ENCODE assay signal across 24 cellular contexts in genomic region chr7:132451161-132451560, GRCh38.
A peak's percentile ranks its signal among the peaks of the same experiment; 100 is the strongest.
DNase-seq lines count a peak whose midpoint lies in the region; ATAC-seq and TF ChIP-seq lines count a peak whose summit lies in the region.
"Had no signal": no experiment of that assay in that cellular context is flagged by ENCODE, and none has a peak within 500 bp of the region (broad histone marks: within the 10 kb centered on the region; RNA-seq: fewer than 3 reads in every experiment).

No MANE protein-coding gene starts in this region.

- no peak overlapping the region for H4K8ac ChIP-seq in neuronal stem cell (ENCODE audit: low read depth, low read length)

- no CpG with 5 or more reads among the region's 6 CpGs for WGBS in neuronal stem cell (ENCODE audit: extremely low coverage in 2 of 2, insufficient read length in 2 of 2, insufficient replicate concordance in 1 of 2), 2 donors
- 83 to 85% methylated on average over 6 of the region's 6 CpGs for WGBS in lower leg skin, 2 donors

- H3K36me3 ChIP-seq in KOPT-K1 (ENCODE audit: insufficient read depth, low read length): no peaks in the 10 kb centered on the region
- no peaks in the 10 kb centered on the region for H3K36me3 ChIP-seq in neuronal stem cell (replicated peaks in 1 of 2; ENCODE audit: control insufficient read depth in 2 of 2, insufficient read depth in 2 of 2, low read length in 2 of 2)
- H3K36me3 ChIP-seq: left lung, neural progenitor cell, tibial nerve had no signal

- POLR2A ChIA-PET in CD4-positive, alpha-beta T cell (lab: Charles Lee): interaction anchor here (1.0 to 1.2 kb wide), 2 partner anchors 13 to 17 kb away, joined by 3 read pairs; no protein-coding TSS in a partner anchor

- peak overlapping the region; percentile 30 for H2BK15ac ChIP-seq in neuronal stem cell (ENCODE audit: low read length)

- intact Hi-C loops in CD4-positive, alpha-beta T cell (cut with DNase I, micrococcal nuclease): no loop called here
- intact Hi-C loops in lower leg skin (cut with DNase I; ENCODE audit: low total_unique reads): no loop called here

- no peak overlapping the region for H3K14ac ChIP-seq in neuronal stem cell (ENCODE audit: low read length)

- no peak overlapping the region for H3K4me3 Mint-ChIP-seq in CD4-positive, alpha-beta T cell
- H3K4me3 Mint-ChIP-seq: activated CD4-positive, alpha-beta T cell treated with anti-CD3 and anti-CD28 coated beads for 36 hours; neural progenitor cell had no signal

- no peak overlapping the region for H3K4ac ChIP-seq in neuronal stem cell (ENCODE audit: low read length)

- no peak overlapping the region for H3K27ac Mint-ChIP-seq in CD4-positive, alpha-beta T cell
- H3K27ac Mint-ChIP-seq: activated CD4-positive, alpha-beta T cell treated with anti-CD3 and anti-CD28 coated beads for 36 hours; neural progenitor cell had no signal

- no peak overlapping the region for H4K91ac ChIP-seq in neuronal stem cell (ENCODE audit: low read depth, low read length, poor library complexity)

- H3K23ac ChIP-seq in neuronal stem cell (ENCODE audit: low read depth, low read length, poor library complexity): no peak overlapping the region

- no peak overlapping the region for H2BK12ac ChIP-seq in neuronal stem cell (ENCODE audit: low read length)

- H3K4me3 ChIP-seq in neuronal stem cell (ENCODE audit: low read length in 2 of 2): no peak overlapping the region
- no peak overlapping the region for H3K4me3 ChIP-seq in lower leg skin (ENCODE audit: low read depth, poor library complexity, severe bottlenecking)
- H3K4me3 ChIP-seq: left lung, neural progenitor cell, psoas muscle, tibial nerve had no signal

- H3K27me3 ChIP-seq in CD4-positive, alpha-beta T cell (ENCODE audit: control insufficient read depth, insufficient read depth, low read length): no peaks in the 10 kb centered on the region
- no peaks in the 10 kb centered on the region for H3K27me3 ChIP-seq in neuronal stem cell (ENCODE audit: control insufficient read depth in 3 of 3, insufficient read depth in 3 of 3, low read depth in 1 of 3, low read length in 3 of 3)
- H3K27me3 ChIP-seq: left lung, neural progenitor cell, tibial nerve had no signal

- H3K9me3 ChIP-seq in CD4-positive, alpha-beta T cell (ENCODE audit: control insufficient read depth, low read length): no peaks in the 10 kb centered on the region
- H3K9me3 ChIP-seq in KOPT-K1 (ENCODE audit: insufficient read depth, low read length, poor library complexity, severe bottlenecking): no peaks in the 10 kb centered on the region
- no peaks in the 10 kb centered on the region for H3K9me3 ChIP-seq in neuronal stem cell (replicated peaks in 1 of 2; ENCODE audit: control insufficient read depth in 2 of 2, insufficient read depth in 1 of 2, low read depth in 1 of 2, low read length in 2 of 2)
- H3K9me3 ChIP-seq: left lung, psoas muscle, tibial nerve had no signal

- peak; percentile 32 for ATAC-seq in CD4-positive, alpha-beta T cell (ENCODE audit: poor library complexity)
- ATAC-seq: activated CD4-positive, alpha-beta T cell treated with anti-CD3 and anti-CD28 coated beads for 36 hours; esophagus mucosa; left lung; psoas muscle had no signal

- H3K4me1 Mint-ChIP-seq in CD4-positive, alpha-beta T cell (ENCODE audit: low read depth): peaks cover 32% of the 10 kb centered on the region

- no peaks in the 10 kb centered on the region for H3K36me3 Mint-ChIP-seq in CD4-positive, alpha-beta T cell (ENCODE audit: low read depth)
- H3K36me3 Mint-ChIP-seq: activated naive CD4-positive, alpha-beta T cell treated with anti-CD3 and anti-CD28 coated beads, Interleukin-2, amount 50 U/mL, for 72 hours; neural progenitor cell had no signal

- no peaks in the 10 kb centered on the region for H3K79me1 ChIP-seq in neuronal stem cell (ENCODE audit: low read depth, low read length)

- no peak overlapping the region for H3K18ac ChIP-seq in neuronal stem cell (ENCODE audit: low read length)

- no peaks in the 10 kb centered on the region for H3K9me3 Mint-ChIP-seq in CD4-positive, alpha-beta T cell

- H3K4me1 ChIP-seq in neuronal stem cell (ENCODE audit: control insufficient read depth in 2 of 2, insufficient read depth in 1 of 2, low read depth in 1 of 2, low read length in 2 of 2): no peaks in the 10 kb centered on the region
- H3K4me1 ChIP-seq: left lung, neural progenitor cell, psoas muscle had no signal

- no peak overlapping the region for H2BK120ac ChIP-seq in neuronal stem cell (ENCODE audit: low read depth, low read length)

- H2AFZ ChIP-seq in neuronal stem cell (ENCODE audit: low read length): no peak overlapping the region
- H2AFZ ChIP-seq: neural progenitor cell had no signal

- H3K4me2 ChIP-seq in neuronal stem cell (ENCODE audit: insufficient read depth, low read length, poor library complexity, severe bottlenecking): no peak overlapping the region
- H3K4me2 ChIP-seq: neural progenitor cell had no signal

- TF ChIP-seq CTCF in CD4-positive, alpha-beta T cell (IDR thresholded peaks at IDR 0.05): no peak
- no peak for TF ChIP-seq CTCF in lower leg skin (IDR thresholded peaks at IDR 0.05)

- H3K27ac ChIP-seq in CD4-positive, alpha-beta T cell (ENCODE audit: low read depth, low read length): no peak overlapping the region
- H3K27ac ChIP-seq in KOPT-K1 (ENCODE audit: low read depth, low read length, poor library complexity, severe bottlenecking): peak overlapping the region; percentile 45
- no peak overlapping the region for H3K27ac ChIP-seq in neuronal stem cell (replicated peaks; ENCODE audit: low read length)
- H3K27ac ChIP-seq: left lung, neural progenitor cell, psoas muscle, tibial nerve had no signal

- H2BK5ac ChIP-seq in neuronal stem cell (ENCODE audit: low read length): no peak overlapping the region

- H3K9ac ChIP-seq in neuronal stem cell (ENCODE audit: low read depth, low read length, poor library complexity): no peak overlapping the region
- H3K9ac ChIP-seq: neural progenitor cell had no signal

- TF ChIP-seq POLR2A in lower leg skin (IDR thresholded peaks at IDR 0.05): no peak

- no peak for DNase-seq in CD4-positive, alpha-beta T cell
- DNase-seq in central memory CD4-positive, alpha-beta T cell: peak; percentile 40
- no peak for DNase-seq in neuronal stem cell (ENCODE audit: low spot score)
- no peak for DNase-seq in medulla oblongata (ENCODE audit: extremely low spot score)
- no peak for DNase-seq in SHP77 (lab: John Stamatoyannopoulos, UW)
- DNase-seq in MV-4-11 (lab: John Stamatoyannopoulos, UW): no peak
- no peak for DNase-seq in lower leg skin (ENCODE audit: low spot score in 2 of 2)
- DNase-seq: activated CD4-positive, alpha-beta T cell treated with anti-CD3 and anti-CD28 coated beads for 36 hours; activated T-cell treated with anti-CD3 and anti-CD28 coated beads for 4 hours; DMS79; effector CD8-positive, alpha-beta T cell; foreskin melanocyte; HCEC 1CT; KBM-7; left lung; NCI-H146; NCI-H69; psoas muscle; stimulated activated naive CD4-positive, alpha-beta T cell treated with Interleukin-2 at 50 U/mL for 16 hours had no signal

- H3K27me3 Mint-ChIP-seq in CD4-positive, alpha-beta T cell: no peaks in the 10 kb centered on the region
- H3K27me3 Mint-ChIP-seq: activated CD4-positive, alpha-beta T cell treated with anti-CD3 and anti-CD28 coated beads for 36 hours had no signal

- no peak overlapping the region for H2AK5ac ChIP-seq in neuronal stem cell (ENCODE audit: low read depth, low read length)

- CTCF ChIA-PET in CD4-positive, alpha-beta T cell (lab: Charles Lee): no interaction called here
